14 cellular contexts compared by ENCODE assay signal in the genomic region with DNA sequence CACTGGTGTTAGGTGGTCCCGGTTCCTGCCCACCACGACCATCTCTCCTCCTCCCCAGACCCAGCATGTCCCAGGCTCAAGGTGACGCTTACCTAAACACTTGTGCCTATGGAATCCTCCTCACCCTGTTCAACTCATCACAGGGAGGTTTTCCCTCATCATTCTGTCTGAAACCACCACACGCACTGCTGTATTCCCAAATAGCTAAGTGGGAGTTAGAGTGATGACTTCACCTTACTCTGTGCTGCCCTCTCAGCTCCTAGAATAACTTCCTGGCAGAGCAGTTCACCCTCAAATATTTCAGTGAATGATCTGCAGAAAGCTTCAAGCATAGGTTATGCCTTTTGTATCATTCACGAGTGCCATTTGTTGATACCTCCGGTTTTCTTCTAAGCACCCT.
DNase-seq lines count a peak whose midpoint lies in the region; ATAC-seq and TF ChIP-seq lines count a peak whose summit lies in the region.
"Had no signal": no experiment of that assay in that cellular context is flagged by ENCODE, and none has a peak within 500 bp of the region (broad histone marks: within the 10 kb centered on the region; RNA-seq: fewer than 3 reads in every experiment).

No MANE protein-coding gene starts in this region.

- H3K4ac ChIP-seq in neuronal stem cell (ENCODE audit: low read length): no peak overlapping the region

- H2BK15ac ChIP-seq in neuronal stem cell (ENCODE audit: low read length): no peak overlapping the region

- H3K9me3 ChIP-seq in neuronal stem cell (replicated peaks in 1 of 2; ENCODE audit: control insufficient read depth in 2 of 2, insufficient read depth in 1 of 2, low read depth in 1 of 2, low read length in 2 of 2): no peaks in the 10 kb centered on the region

- H3K4me3 ChIP-seq in coronary artery (no peak overlapping the region), neuronal stem cell (ENCODE audit: low read length in 2 of 2) (no peak overlapping the region)
- H3K4me3 ChIP-seq: GM12878, GM23338 had no signal

- H3K27ac ChIP-seq in coronary artery (no peak overlapping the region), neuronal stem cell (replicated peaks; ENCODE audit: low read length) (no peak overlapping the region)

- peaks cover 0 to 4% of the 10 kb centered on the region in 2 donors for H3K4me1 ChIP-seq in neuronal stem cell (ENCODE audit: control insufficient read depth in 2 of 2, insufficient read depth in 1 of 2, low read depth in 1 of 2, low read length in 2 of 2)

- H2AK5ac ChIP-seq in neuronal stem cell (ENCODE audit: low read depth, low read length): no peak overlapping the region

- no peak overlapping the region for H4K8ac ChIP-seq in neuronal stem cell (ENCODE audit: low read depth, low read length)

- DNase-seq in activated effector memory CD4-positive, alpha-beta T cell treated with anti-CD3 and anti-CD28 coated beads, Interleukin-2, amount 50 U/mL, for 16 hours: peak; percentile 24
- DNase-seq in activated effector memory CD4-positive, alpha-beta T cell treated with Interleukin-2 at 50 U/mL for 16 hours: no peak
- DNase-seq in coronary artery (ENCODE audit: low spot score) (peak; percentile 28), neuronal stem cell (ENCODE audit: low spot score) (no peak), KG1 (lab: John Stamatoyannopoulos, UW) (no peak)
- DNase-seq: C1 segment of cervical spinal cord; Calu3; CD4-positive, alpha-beta T cell; DMS 273 treated with DMSO at 0.1 percent for 48 hours; H9 had no signal

- H4K91ac ChIP-seq in neuronal stem cell (ENCODE audit: low read depth, low read length, poor library complexity): no peak overlapping the region

- no peak overlapping the region for H2BK5ac ChIP-seq in neuronal stem cell (ENCODE audit: low read length)

- ATAC-seq in GM18867 (IDR thresholded peaks at IDR 0.05; ENCODE audit: unreplicated experiment) (no peak), HG02852 (IDR thresholded peaks at IDR 0.05; ENCODE audit: unreplicated experiment) (no peak)
- ATAC-seq: GM12878, GM23338 had no signal

- no peak for TF ChIP-seq CTCF in coronary artery (IDR thresholded peaks at IDR 0.05)

- WGBS in neuronal stem cell (ENCODE audit: extremely low coverage in 2 of 2, insufficient read length in 2 of 2, insufficient replicate concordance in 1 of 2), 2 donors: no CpG with 5 or more reads among the region's 6 CpGs

- H3K18ac ChIP-seq in neuronal stem cell (ENCODE audit: low read length): no peak overlapping the region

- H3K9ac ChIP-seq in neuronal stem cell (ENCODE audit: low read depth, low read length, poor library complexity): peak overlapping the region; percentile 25

- H2BK120ac ChIP-seq in neuronal stem cell (ENCODE audit: low read depth, low read length): no peak overlapping the region

- H3K79me1 ChIP-seq in neuronal stem cell (ENCODE audit: low read depth, low read length): no peaks in the 10 kb centered on the region

- no peaks in the 10 kb centered on the region for H3K27me3 ChIP-seq in neuronal stem cell (ENCODE audit: control insufficient read depth in 3 of 3, insufficient read depth in 3 of 3, low read depth in 1 of 3, low read length in 3 of 3)

- H2BK12ac ChIP-seq in neuronal stem cell (ENCODE audit: low read length): no peak overlapping the region

- H3K23ac ChIP-seq in neuronal stem cell (ENCODE audit: low read depth, low read length, poor library complexity): no peak overlapping the region

- H3K36me3 ChIP-seq in neuronal stem cell (replicated peaks in 1 of 2; ENCODE audit: control insufficient read depth in 2 of 2, insufficient read depth in 2 of 2, low read length in 2 of 2): no peaks in the 10 kb centered on the region

- H3K14ac ChIP-seq in neuronal stem cell (ENCODE audit: low read length): no peak overlapping the region

- H3K4me2 ChIP-seq in neuronal stem cell (ENCODE audit: insufficient read depth, low read length, poor library complexity, severe bottlenecking): no peak overlapping the region
- H3K4me2 ChIP-seq: GM23338 had no signal

- H2AFZ ChIP-seq in neuronal stem cell (ENCODE audit: low read length): no peak overlapping the region
- H2AFZ ChIP-seq: GM23338 had no signal

Comparison
In these comparisons a context has a peak if more than half of its experiments do, and no peak if none do; other contexts are left out.
1. DNase-seq: peak in activated effector memory CD4-positive, alpha-beta T cell treated with anti-CD3 and anti-CD28 coated beads, Interleukin-2, amount 50 U/mL, for 16 hours (single experiment) and coronary artery (single experiment); none in activated effector memory CD4-positive, alpha-beta T cell treated with Interleukin-2 at 50 U/mL for 16 hours (single experiment), neuronal stem cell (single experiment) and KG1 (single experiment).